Comparison of ENCODE assay signal across 8 cellular contexts in the genomic region with DNA sequence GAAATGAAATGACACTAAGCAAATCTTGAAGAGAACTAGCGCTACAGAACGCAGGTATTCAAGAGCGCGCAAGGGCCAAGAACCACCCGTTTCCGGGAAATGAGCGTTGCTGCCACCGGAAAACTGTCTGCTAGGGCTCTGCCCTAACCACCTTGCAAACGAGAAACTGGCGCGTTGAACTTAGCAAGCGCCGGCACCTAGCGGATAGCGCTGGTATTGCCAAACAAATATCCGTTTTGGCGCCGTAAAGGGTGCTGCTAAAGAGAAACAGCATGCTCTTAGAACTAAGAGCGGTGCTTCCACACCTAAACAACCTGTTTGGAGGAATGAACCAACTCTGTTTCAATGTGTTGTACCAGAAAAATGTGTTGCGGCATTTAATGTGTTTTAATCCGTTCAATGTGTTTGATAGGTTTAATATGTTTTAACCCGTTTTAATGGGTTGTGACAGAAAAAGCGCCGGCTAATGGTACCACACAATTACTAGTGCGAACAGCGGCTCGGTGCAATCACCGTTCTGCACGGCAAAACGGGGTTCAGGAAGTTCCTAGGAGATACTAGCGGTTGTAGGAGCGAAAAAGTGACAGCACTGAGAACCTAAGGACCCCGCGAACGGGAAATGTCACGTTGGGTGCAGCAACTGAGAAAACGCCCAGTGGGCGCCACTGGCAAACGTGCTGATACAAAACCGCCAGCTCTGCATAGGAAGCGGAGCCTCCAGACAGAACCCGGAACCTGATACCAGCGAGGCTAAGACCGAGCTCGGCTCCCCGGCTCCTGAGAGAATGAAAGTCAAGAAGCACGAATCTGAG. TPM values are rescaled to one million over a fixed set of nuclear protein-coding genes. Genes with fewer than 3 reads are reported as not detected.
DNase-seq lines count a peak whose midpoint lies in the region; ATAC-seq and TF ChIP-seq lines count a peak whose summit lies in the region.

TSS of gene ANXA2R (minus strand) at position 33 of the 812 bp plus-strand sequence. CDS start 273 bp downstream, outside the sequence.

- peak; percentile 89 for DNase-seq in NCI-H1105 (lab: John Stamatoyannopoulos, UW)
- peak; percentile 91 to 92 for DNase-seq in activated naive CD4-positive, alpha-beta T cell treated with anti-CD3 and anti-CD28 coated beads, Interleukin-2, amount 50 U/mL, for 72 hours (ENCODE audit: low spot score in 2 of 2)
- DNase-seq in Right ventricle myocardium superior: peak; percentile 90
- DNase-seq in pons (ENCODE audit: low spot score): peak; percentile 92
- DNase-seq in upper lobe of right lung: peak; percentile 89

- H3K9me3 Mint-ChIP-seq in activated naive CD4-positive, alpha-beta T cell treated with anti-CD3 and anti-CD28 coated beads, Interleukin-2, amount 50 U/mL, for 72 hours: no peaks in the 10 kb centered on the region

- ATAC-seq in HG02623 (IDR thresholded peaks at IDR 0.05; ENCODE audit: unreplicated experiment): peak; percentile 37
- ATAC-seq in SK-N-SH treated with all-trans-retinoic acid at 6 μM for 48 hours: peak; percentile 61
- peak; percentile 65 to 67 for ATAC-seq in activated naive CD4-positive, alpha-beta T cell treated with anti-CD3 and anti-CD28 coated beads, Interleukin-2, amount 50 U/mL, for 72 hours
- peak; percentile 64 for ATAC-seq in Right ventricle myocardium superior (ENCODE audit: poor library complexity)
- ATAC-seq in upper lobe of right lung: peak; percentile 76

- H3K9me3 ChIP-seq in upper lobe of right lung: no peaks in the 10 kb centered on the region

- H3K36me3 ChIP-seq in upper lobe of right lung: no peaks in the 10 kb centered on the region

- peaks cover 12% of the 10 kb centered on the region for H3K27me3 ChIP-seq in upper lobe of right lung

- H3K27ac Mint-ChIP-seq in activated naive CD4-positive, alpha-beta T cell treated with anti-CD3 and anti-CD28 coated beads, Interleukin-2, amount 50 U/mL, for 72 hours: peak within 1 kb of the TSS; percentile 98 to 99

- H3K4me1 ChIP-seq in upper lobe of right lung: no peaks in the 10 kb centered on the region

- peak within 1 kb of the TSS; percentile 100 for H3K27ac ChIP-seq in upper lobe of right lung

- H3K36me3 Mint-ChIP-seq in activated naive CD4-positive, alpha-beta T cell treated with anti-CD3 and anti-CD28 coated beads, Interleukin-2, amount 50 U/mL, for 72 hours: peaks cover 0 to 29% of the 10 kb centered on the region in 2 donors

- H3K4me3 ChIP-seq in upper lobe of right lung: peak within 1 kb of the TSS; percentile 73

- TF ChIP-seq CTCF in GM12801 (IDR thresholded peaks at IDR 0.05; ENCODE audit: extremely low read depth, insufficient read length): peak; percentile 86
- peak; percentile 80 for TF ChIP-seq CTCF in upper lobe of right lung (IDR thresholded peaks at IDR 0.05)

- intact Hi-C loops in Right ventricle myocardium superior (cut with DNase I): loop anchor here (5.0 kb wide), 2 partner anchors 33 to 48 kb away; no protein-coding TSS in a partner anchor
- intact Hi-C loops in upper lobe of right lung (cut with DNase I): no loop called here

TF ChIP-seq in SK-N-SH treated with all-trans-retinoic acid at 6 μM for 48 hours, 23 proteins besides CTCF, POLR2A, EP300 and RAD21:
- no peak for TF ChIP-seq ZFP3 (CRISPR knock-in tag; IDR thresholded peaks at IDR 0.05)
- no peak for TF ChIP-seq SNAI2 (CRISPR knock-in tag; IDR thresholded peaks at IDR 0.05)
- TF ChIP-seq TOX (CRISPR knock-in tag; IDR thresholded peaks at IDR 0.05; ENCODE audit: borderline replicate concordance): no peak
- no peak for TF ChIP-seq ZFP30 (CRISPR knock-in tag; IDR thresholded peaks at IDR 0.05)
- no peak for TF ChIP-seq GLIS3 (CRISPR knock-in tag; IDR thresholded peaks at IDR 0.05)
- TF ChIP-seq RARB (CRISPR knock-in tag; IDR thresholded peaks at IDR 0.05): no peak
- TF ChIP-seq ZNF8 (CRISPR knock-in tag; IDR thresholded peaks at IDR 0.05): no peak
- no peak for TF ChIP-seq CSDC2 (CRISPR knock-in tag; IDR thresholded peaks at IDR 0.05)
- TF ChIP-seq ARNTL (CRISPR knock-in tag; IDR thresholded peaks at IDR 0.05; ENCODE audit: borderline replicate concordance, low read depth): no peak
- TF ChIP-seq ZNF70 (CRISPR knock-in tag; IDR thresholded peaks at IDR 0.05): no peak
- no peak for TF ChIP-seq TCF4 (CRISPR knock-in tag; IDR thresholded peaks at IDR 0.05; ENCODE audit: borderline replicate concordance)

RNA-seq across cellular contexts. Expression of gene ANXA2R, which starts in this region (rescaled TPM):
- total RNA-seq in activated naive CD4-positive, alpha-beta T cell treated with anti-CD3 and anti-CD28 coated beads, Interleukin-2, amount 50 U/mL, for 72 hours: 1 to 10 TPM; 5.3 to 8.4 TPM
- total RNA-seq in Right ventricle myocardium superior (0.94 TPM), upper lobe of right lung (4.8 TPM)

Comparison
In these comparisons a context has a peak if more than half of its experiments do, and no peak if none do; other contexts are left out.
1. Peak in every context shown above with its lines: DNase-seq, ATAC-seq, H3K4me3 ChIP-seq and H3K27ac ChIP-seq.
2. Peak in DNase-seq and ATAC-seq in Right ventricle myocardium superior; RNA of the gene not detected or under 1 TPM.